Comparison of ENCODE assay signal across 11 cellular contexts in the genomic region with DNA sequence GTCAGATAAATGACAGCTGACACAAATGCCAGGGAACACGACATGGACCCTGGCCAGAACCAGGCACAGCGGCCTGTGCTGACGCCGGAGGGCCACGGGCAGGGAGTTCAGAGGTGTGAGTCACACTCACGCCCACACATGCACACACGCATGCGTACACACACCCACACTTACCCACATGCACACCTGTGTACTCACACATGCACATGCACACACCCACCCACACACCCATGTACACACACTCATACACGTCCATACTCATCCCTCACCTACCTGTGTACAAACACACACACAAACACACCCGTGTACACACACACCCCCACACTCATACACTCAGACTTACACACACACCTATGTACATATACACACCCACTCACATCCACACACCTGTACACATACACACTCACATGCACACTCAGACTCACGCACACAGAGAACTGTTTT. TPM values are rescaled to one million over a fixed set of nuclear protein-coding genes. Genes with fewer than 3 reads are reported as not detected.
DNase-seq lines count a peak whose midpoint lies in the region; ATAC-seq, FAIRE-seq and TF ChIP-seq lines count a peak whose summit lies in the region.
"Had no signal": no experiment of that assay in that cellular context is flagged by ENCODE, and none has a peak within 500 bp of the region (broad histone marks: within the 10 kb centered on the region; RNA-seq: fewer than 3 reads in every experiment).

No MANE protein-coding gene starts in this region.

- H3K27ac ChIP-seq in astrocyte (ENCODE audit: low read depth, low read length): peak overlapping the region; percentile 43
- H3K27ac ChIP-seq in keratinocyte (ENCODE audit: control insufficient read depth, insufficient read depth, low read length): peak overlapping the region; percentile 57
- peak overlapping the region; percentile 81 for H3K27ac ChIP-seq in suprapubic skin
- H3K27ac ChIP-seq: SJSA1 had no signal

- TF ChIP-seq POLR2A in suprapubic skin (IDR thresholded peaks at IDR 0.05): no peak

- no peaks in the 10 kb centered on the region for H3K27me3 Mint-ChIP-seq in activated CD4-positive, alpha-beta T cell treated with anti-CD3 and anti-CD28 coated beads for 36 hours
- H3K27me3 Mint-ChIP-seq in astrocyte (ENCODE audit: low read depth, unreplicated experiment): no peaks in the 10 kb centered on the region

- H3K27ac Mint-ChIP-seq in activated CD4-positive, alpha-beta T cell treated with anti-CD3 and anti-CD28 coated beads for 36 hours: peak overlapping the region; percentile 76
- no peak overlapping the region for H3K27ac Mint-ChIP-seq in astrocyte (ENCODE audit: unreplicated experiment)

- H3K9ac ChIP-seq in astrocyte (ENCODE audit: low read length): peak overlapping the region; percentile 33
- peak overlapping the region; percentile 62 for H3K9ac ChIP-seq in keratinocyte (ENCODE audit: control insufficient read depth, extremely low read depth, insufficient read depth, low read length)

- intact Hi-C loops in activated CD4-positive, alpha-beta T cell treated with anti-CD3 and anti-CD28 coated beads for 36 hours (cut with DNase I, micrococcal nuclease): no loop called here

- peak; percentile 52 for DNase-seq in activated CD4-positive, alpha-beta T cell treated with anti-CD3 and anti-CD28 coated beads for 36 hours
- DNase-seq in activated CD4-positive, alpha-beta T cell treated with anti-CD3 and anti-CD28 coated beads for 1 hour: no peak
- DNase-seq in astrocyte (ENCODE audit: low read depth): peak; percentile 55
- peak; percentile 91 for DNase-seq in keratinocyte (ENCODE audit: low read depth, low spot score)
- no peak for DNase-seq in suprapubic skin (ENCODE audit: low spot score in 2 of 2)
- DNase-seq in islet precursor cell: no peak
- no peak for DNase-seq in NOMO-1 treated with dmso at 0.1 percent for 144 hours (lab: John Stamatoyannopoulos, UW; ENCODE audit: unreplicated experiment)
- DNase-seq: MV-4-11 had no signal

- peaks cover 9% of the 10 kb centered on the region for H3K9me1 ChIP-seq in keratinocyte (ENCODE audit: control insufficient read depth, extremely low read depth, insufficient read depth, low read length)

- H3K27me3 ChIP-seq in astrocyte (ENCODE audit: insufficient read depth, low read length) (no peaks in the 10 kb centered on the region), keratinocyte (ENCODE audit: control insufficient read depth, extremely low read depth, insufficient read depth, low read length) (no peaks in the 10 kb centered on the region), suprapubic skin (no peaks in the 10 kb centered on the region)
- H3K27me3 ChIP-seq: SJSA1 had no signal

- no peaks in the 10 kb centered on the region for H3K9me3 Mint-ChIP-seq in activated CD4-positive, alpha-beta T cell treated with anti-CD3 and anti-CD28 coated beads for 36 hours (ENCODE audit: low read depth)
- no peaks in the 10 kb centered on the region for H3K9me3 Mint-ChIP-seq in astrocyte (ENCODE audit: unreplicated experiment)

- dilution Hi-C loops in keratinocyte (cut with MboI; ENCODE audit: extremely low pct_ligation_motif_present, low sequenced_read_pairs): no loop called here

- H3K79me2 ChIP-seq in astrocyte (ENCODE audit: insufficient read depth, low read length) (peaks cover 93% of the 10 kb centered on the region), keratinocyte (ENCODE audit: control insufficient read depth, insufficient read depth, low read length) (peaks cover 69% of the 10 kb centered on the region)

- ATAC-seq in activated CD4-positive, alpha-beta T cell treated with anti-CD3 and anti-CD28 coated beads for 36 hours: no peak
- ATAC-seq in GM21447 (IDR thresholded peaks at IDR 0.05; ENCODE audit: unreplicated experiment): no peak

- H3K4me3 Mint-ChIP-seq in activated CD4-positive, alpha-beta T cell treated with anti-CD3 and anti-CD28 coated beads for 36 hours: no peak overlapping the region
- no peak overlapping the region for H3K4me3 Mint-ChIP-seq in astrocyte (ENCODE audit: unreplicated experiment)

- no peak for FAIRE-seq in astrocyte (lab: Jason Lieb, UNC)
- FAIRE-seq in keratinocyte (lab: Jason Lieb, UNC): peak; percentile 100
- FAIRE-seq: GM18507 had no signal

- no peak overlapping the region for H2AFZ ChIP-seq in astrocyte (ENCODE audit: low read depth, low read length)
- no peak overlapping the region for H2AFZ ChIP-seq in keratinocyte (ENCODE audit: control insufficient read depth, low read length)

- H3K4me3 ChIP-seq in astrocyte (ENCODE audit: insufficient read depth, low read depth, low read length) (no peak overlapping the region), keratinocyte (ENCODE audit: control insufficient read depth in 2 of 3, extremely low read depth in 1 of 3, insufficient read depth in 2 of 3, low read depth in 1 of 3, low read length in 3 of 3) (peak overlapping the region in 1 of 3 experiments; percentile 26), suprapubic skin (peak overlapping the region; percentile 2)
- H3K4me3 ChIP-seq: SJSA1 had no signal

- TF ChIP-seq EP300 in suprapubic skin (IDR thresholded peaks at IDR 0.05): no peak

- H4K20me1 ChIP-seq in astrocyte (ENCODE audit: insufficient read depth, low read length): peaks cover 95% of the 10 kb centered on the region
- peaks cover 57% of the 10 kb centered on the region for H4K20me1 ChIP-seq in keratinocyte (ENCODE audit: control insufficient read depth, extremely low read depth, insufficient read depth, low read length)

- peaks cover 57% of the 10 kb centered on the region for H3K4me1 Mint-ChIP-seq in activated CD4-positive, alpha-beta T cell treated with anti-CD3 and anti-CD28 coated beads for 36 hours
- H3K4me1 Mint-ChIP-seq in astrocyte (ENCODE audit: low read depth, unreplicated experiment): peaks cover 24% of the 10 kb centered on the region

- H3K36me3 ChIP-seq in astrocyte (ENCODE audit: insufficient read depth, low read length) (no peaks in the 10 kb centered on the region), keratinocyte (ENCODE audit: control insufficient read depth in 2 of 2, extremely low read depth in 1 of 2, insufficient read depth in 2 of 2, low read length in 2 of 2) (peaks cover 0 to 2% of the 10 kb centered on the region in 2 experiments), suprapubic skin (no peaks in the 10 kb centered on the region)

- CTCF ChIA-PET in activated CD4-positive, alpha-beta T cell treated with anti-CD3 and anti-CD28 coated beads for 36 hours (lab: Charles Lee): no interaction called here

- H3K9me3 ChIP-seq in astrocyte (ENCODE audit: insufficient read depth, low read depth, low read length) (no peaks in the 10 kb centered on the region), keratinocyte (ENCODE audit: control insufficient read depth, low read depth, low read length) (no peaks in the 10 kb centered on the region), suprapubic skin (no peaks in the 10 kb centered on the region)
- H3K9me3 ChIP-seq: SJSA1 had no signal

- H3K4me1 ChIP-seq in astrocyte (ENCODE audit: insufficient read depth, low read length) (peaks cover 50% of the 10 kb centered on the region), keratinocyte (ENCODE audit: control insufficient read depth, extremely low read depth, insufficient read depth, low read length) (peaks cover 30% of the 10 kb centered on the region), suprapubic skin (peaks cover 90% of the 10 kb centered on the region)

- POLR2A ChIA-PET in activated CD4-positive, alpha-beta T cell treated with anti-CD3 and anti-CD28 coated beads for 36 hours (lab: Charles Lee): no interaction called here

- H3K36me3 Mint-ChIP-seq in activated CD4-positive, alpha-beta T cell treated with anti-CD3 and anti-CD28 coated beads for 36 hours (ENCODE audit: low read depth): peaks cover 6% of the 10 kb centered on the region
- H3K36me3 Mint-ChIP-seq in astrocyte (ENCODE audit: low read depth, unreplicated experiment): no peaks in the 10 kb centered on the region

- H3K4me2 ChIP-seq in astrocyte (ENCODE audit: low read length): peak overlapping the region; percentile 30
- H3K4me2 ChIP-seq in keratinocyte (ENCODE audit: control insufficient read depth, extremely low read depth, insufficient read depth, low read depth, low read length): peak overlapping the region; percentile 64

- 30% methylated on average over 10 of the region's 11 CpGs for WGBS in suprapubic skin

- TF ChIP-seq CTCF in astrocyte (IDR thresholded peaks at IDR 0.05; ENCODE audit: insufficient read depth, low read depth, low read length): no peak
- TF ChIP-seq CTCF in keratinocyte (optimal IDR thresholded peaks at IDR 0.05 in 1 of 3, IDR thresholded peaks at IDR 0.05 in 1 of 3, conservative IDR thresholded peaks at IDR 0.05 in 1 of 3; ENCODE audit: extremely low read depth in 1 of 3, insufficient read depth in 2 of 3, low read length in 3 of 3): no peak
- no peak for TF ChIP-seq CTCF in suprapubic skin (IDR thresholded peaks at IDR 0.05)

RNA-seq across cellular contexts. Expression of gene MLLT1, which starts 40.4 kb away (rescaled TPM):
- 10 to 100 TPM; 45.0 to 46.6 TPM for total RNA-seq in activated CD4-positive, alpha-beta T cell treated with anti-CD3 and anti-CD28 coated beads for 36 hours
- total RNA-seq in astrocyte (41.6 and 46.0 TPM in 2 replicates), suprapubic skin (10 to 100 TPM; 16.0 to 29.0 (median 22.7) TPM)
- polyA plus RNA-seq in keratinocyte: 8.2 to 13.8 TPM (median 8.3 TPM) in 3 replicates
- 4.5 TPM for polyA plus RNA-seq in keratinocyte (2011; ENCODE audit: low read depth)
- 8.5 and 16.1 TPM in 2 replicates for polyA plus RNA-seq in keratinocyte (2011; cell fraction: cytosol; rRNA removed)
- 13.8 and 20.5 TPM in 2 replicates for polyA plus RNA-seq in keratinocyte (2011; cell fraction: nucleus; rRNA removed)
- polyA plus RNA-seq in keratinocyte (2012; ENCODE audit: low replicate concordance): 12.8 and 24.9 TPM in 2 replicates
- polyA minus RNA-seq in keratinocyte: 9.5 to 34.4 TPM (median 12.5 TPM) in 3 replicates
- polyA minus RNA-seq in keratinocyte (2011; cell fraction: cytosol; rRNA and poly(A)+ RNA removed): 55.6 TPM
- polyA minus RNA-seq in keratinocyte (2011; cell fraction: nucleus; rRNA and poly(A)+ RNA removed): 10.5 and 11.4 TPM in 2 replicates

Comparison
In these comparisons a context has a peak if more than half of its experiments do, and no peak if none do; other contexts are left out.
1. DNase-seq: peak in activated CD4-positive, alpha-beta T cell treated with anti-CD3 and anti-CD28 coated beads for 36 hours (single experiment), astrocyte (single experiment) and keratinocyte (single experiment); none in activated CD4-positive, alpha-beta T cell treated with anti-CD3 and anti-CD28 coated beads for 1 hour (single experiment), suprapubic skin (0 of 2), islet precursor cell (single experiment) and NOMO-1 treated with dmso at 0.1 percent for 144 hours (single experiment).
2. Peak in every context shown above with its lines, with median percentiles within 50 percentile points of each other: H3K27ac ChIP-seq.